Comparison of ENCODE assay signal across 10 cellular contexts in genomic region chrX:102141631-102142030, GRCh38. TPM values are rescaled to one million over a fixed set of nuclear protein-coding genes. Genes with fewer than 3 reads are reported as not detected.
"Had no signal": no experiment of that assay in that cellular context is flagged by ENCODE, and none has a peak within 500 bp of the region (broad histone marks: within the 10 kb centered on the region; RNA-seq: fewer than 3 reads in every experiment).

No MANE protein-coding gene starts in this region.

RNA-seq across cellular contexts. Expression of gene TCEAL6, which starts 0.7 kb away (rescaled TPM):
- total RNA-seq: activated CD4-positive, alpha-beta memory T cell treated with anti-CD3 and anti-CD28 coated beads, Interleukin-2, amount 10 ng/mL, durations not matched to agents 7 days and 5 days; activated CD4-positive, alpha-beta T cell treated with anti-CD3 and anti-CD28 coated beads for 36 hours; activated CD4-positive, alpha-beta T cell treated with anti-CD3 and anti-CD28 coated beads, Interleukin-2, amount 10 ng/mL, durations not matched to agents 7 days and 5 days; activated CD8-positive, alpha-beta memory T cell treated with anti-CD3 and anti-CD28 coated beads, Interleukin-2, amount 10 ng/mL, durations not matched to agents 7 days and 5 days; activated CD8-positive, alpha-beta T cell treated with anti-CD3 and anti-CD28 coated beads, Interleukin-2, amount 10 ng/mL, durations not matched to agents 7 days and 5 days; activated naive CD8-positive, alpha-beta T cell treated with anti-CD3 and anti-CD28 coated beads, Interleukin-2, amount 10 ng/mL, durations not matched to agents 7 days and 5 days; activated T-helper 2 cell treated with anti-CD3 and anti-CD28 coated beads, Interferon-gamma antibody, Interleukin-2, Interleukin-4, amounts not matched to agents 10 μg/mL and 5 μg/mL and 100 μg/mL, durations not matched to agents 14 hours and 24 hours and 36 hours; ascending aorta; bronchial epithelial cell; cardiac muscle cell had no signal
- polyA plus RNA-seq: cardiac muscle cell had no signal

RNA-seq across cellular contexts. Expression of gene BEX5, which starts 14.1 kb away (rescaled TPM):
- total RNA-seq: ascending aorta had no signal

RNA-seq across cellular contexts. Expression of gene TCEAL2, which starts 16.2 kb away (rescaled TPM):
- total RNA-seq: activated CD4-positive, alpha-beta memory T cell treated with anti-CD3 and anti-CD28 coated beads, Interleukin-2, amount 10 ng/mL, durations not matched to agents 7 days and 5 days; activated CD4-positive, alpha-beta T cell treated with anti-CD3 and anti-CD28 coated beads, Interleukin-2, amount 10 ng/mL, durations not matched to agents 7 days and 5 days; activated CD8-positive, alpha-beta memory T cell treated with anti-CD3 and anti-CD28 coated beads, Interleukin-2, amount 10 ng/mL, durations not matched to agents 7 days and 5 days; activated CD8-positive, alpha-beta T cell treated with anti-CD3 and anti-CD28 coated beads, Interleukin-2, amount 10 ng/mL, durations not matched to agents 7 days and 5 days; activated T-helper 2 cell treated with anti-CD3 and anti-CD28 coated beads, Interferon-gamma antibody, Interleukin-2, Interleukin-4, amounts not matched to agents 10 μg/mL and 5 μg/mL and 100 μg/mL, durations not matched to agents 14 hours and 24 hours and 36 hours; ascending aorta; bronchial epithelial cell had no signal
